In genomic region chr20:37511605-37512275, GRCh38 we compare ENCODE assay signal across 20 cellular contexts. TPM values are rescaled to one million over a fixed set of nuclear protein-coding genes. Genes with fewer than 3 reads are reported as not detected.
DNase-seq lines count a peak whose midpoint lies in the region; ATAC-seq, FAIRE-seq and TF ChIP-seq lines count a peak whose summit lies in the region.
"Had no signal": no experiment of that assay in that cellular context is flagged by ENCODE, and none has a peak within 500 bp of the region (broad histone marks: within the 10 kb centered on the region; RNA-seq: fewer than 3 reads in every experiment).

No MANE protein-coding gene starts in this region.

- no peak overlapping the region for H3K4me2 ChIP-seq in Karpas-422 (ENCODE audit: low read depth, low read length, poor library complexity, severe bottlenecking)

- no peaks in the 10 kb centered on the region for H3K27me3 ChIP-seq in CD8-positive, alpha-beta T cell (ENCODE audit: insufficient read depth, low read length)
- no peaks in the 10 kb centered on the region for H3K27me3 ChIP-seq in Karpas-422 (ENCODE audit: low read length)

- H3K4me3 ChIP-seq in CD8-positive, alpha-beta T cell (ENCODE audit: low read depth, low read length): no peak overlapping the region
- H3K4me3 ChIP-seq in astrocyte of the spinal cord (ENCODE audit: low read depth, low read length) (no peak overlapping the region), Karpas-422 (ENCODE audit: low read length) (no peak overlapping the region)
- H3K4me3 ChIP-seq: HAP-1, mucosa of descending colon had no signal

- intact Hi-C loops in CD8-positive, alpha-beta T cell (cut with DNase I, micrococcal nuclease): no loop called here

- CTCF ChIA-PET in CD8-positive, alpha-beta T cell (lab: Charles Lee): no interaction called here

- POLR2A ChIA-PET in CD8-positive, alpha-beta T cell (lab: Charles Lee): interaction anchor here (1.1 kb wide), 1 partner anchor 10 kb away, joined by 4 read pairs; no protein-coding TSS in a partner anchor

- no peaks in the 10 kb centered on the region for H3K4me1 ChIP-seq in CD8-positive, alpha-beta T cell (ENCODE audit: insufficient read depth, low read length)
- peaks cover 28% of the 10 kb centered on the region for H3K4me1 ChIP-seq in Karpas-422 (ENCODE audit: low read length)
- H3K4me1 ChIP-seq: HAP-1 had no signal

- no peak for ATAC-seq in CD8-positive, alpha-beta T cell
- ATAC-seq in GM19397 (IDR thresholded peaks at IDR 0.05; ENCODE audit: unreplicated experiment) (no peak), GM18870 (IDR thresholded peaks at IDR 0.05; ENCODE audit: unreplicated experiment) (no peak), HG02588 (IDR thresholded peaks at IDR 0.05; ENCODE audit: unreplicated experiment) (no peak)
- ATAC-seq: mucosa of descending colon had no signal

- in situ Hi-C loops in astrocyte of the spinal cord (cut with HindIII; ENCODE audit: low sequenced_read_pairs): no loop called here

- peak overlapping the region; percentile 45 for H3K27ac Mint-ChIP-seq in CD8-positive, alpha-beta T cell

- H3K9me3 ChIP-seq in CD8-positive, alpha-beta T cell (ENCODE audit: low read length): no peaks in the 10 kb centered on the region
- H3K9me3 ChIP-seq in Karpas-422 (ENCODE audit: low read length): no peaks in the 10 kb centered on the region
- H3K9me3 ChIP-seq: HAP-1, mucosa of descending colon had no signal

- peaks cover 20% of the 10 kb centered on the region for H3K4me1 Mint-ChIP-seq in CD8-positive, alpha-beta T cell (ENCODE audit: low read depth)

- H3K36me3 ChIP-seq in CD8-positive, alpha-beta T cell (ENCODE audit: insufficient read depth, low read length): peaks cover 16% of the 10 kb centered on the region
- H3K36me3 ChIP-seq in Karpas-422 (ENCODE audit: insufficient read depth, low read length): peaks cover 12% of the 10 kb centered on the region; the same call in 1 of the 2 replicates

- no peak overlapping the region for H2AFZ ChIP-seq in Karpas-422 (ENCODE audit: low read length)

- FAIRE-seq in HTR-8/SVneo (lab: Jason Lieb, UNC): peak; percentile 71
- FAIRE-seq: colon, GM18507 had no signal

- TF ChIP-seq CTCF in CD8-positive, alpha-beta T cell (IDR thresholded peaks at IDR 0.05): no peak
- TF ChIP-seq CTCF in astrocyte of the spinal cord (IDR thresholded peaks at IDR 0.05; ENCODE audit: low read depth, low read length): no peak

- H3K9me3 Mint-ChIP-seq in CD8-positive, alpha-beta T cell: no peaks in the 10 kb centered on the region
- H3K9me3 Mint-ChIP-seq: immature natural killer cell had no signal

- H3K9ac ChIP-seq in Karpas-422 (ENCODE audit: low read length): no peak overlapping the region

- peaks cover 10% of the 10 kb centered on the region for H3K79me2 ChIP-seq in Karpas-422 (ENCODE audit: low read length)

- H3K9me2 ChIP-seq in Karpas-422 (replicated peaks; ENCODE audit: insufficient read depth, low read length): no peaks in the 10 kb centered on the region

- 0 out of 2 replicates have a peak, but pooled peaks cover 9% of the 10 kb centered on the region for H4K20me1 ChIP-seq in Karpas-422 (ENCODE audit: insufficient read depth, low read depth, low read length)

- H3K4me3 Mint-ChIP-seq in CD8-positive, alpha-beta T cell: no peak overlapping the region
- H3K4me3 Mint-ChIP-seq: immature natural killer cell had no signal

- H3K27me3 Mint-ChIP-seq in CD8-positive, alpha-beta T cell (ENCODE audit: low read depth): no peaks in the 10 kb centered on the region

- no peak overlapping the region for H3K27ac ChIP-seq in CD8-positive, alpha-beta T cell (ENCODE audit: low read depth, low read length)
- H3K27ac ChIP-seq in Karpas-422 (ENCODE audit: low read length): no peak overlapping the region

- H3K36me3 Mint-ChIP-seq in CD8-positive, alpha-beta T cell: peaks cover 54% of the 10 kb centered on the region

- no peak for DNase-seq in CD8-positive, alpha-beta T cell
- no peak for DNase-seq in HTR-8/SVneo (ENCODE audit: insufficient read length, low spot score)
- DNase-seq in astrocyte of the spinal cord (ENCODE audit: low read depth, low spot score): peak; percentile 54
- DNase-seq in kidney tubule cell (ENCODE audit: low spot score): peak; percentile 43
- no peak for DNase-seq in Karpas-422
- DNase-seq: activated naive CD4-positive, alpha-beta T cell treated with anti-CD3 and anti-CD28 coated beads, Interleukin-2, amount 50 U/mL, for 16 hours; foreskin melanocyte; GDM1; immature natural killer cell; mucosa of descending colon; NCI-H1417 treated with DMSO at 0.1 percent for 48 hours; stimulated activated CD4-positive, alpha-beta T cell treated with anti-CD3 and anti-CD28 coated beads, Interleukin-4, amount 100 ng/mL, for 24 hours; stimulated activated naive CD4-positive, alpha-beta T cell treated with Interleukin-2 at 50 U/mL for 16 hours had no signal

RNA-seq across cellular contexts. Expression of gene NNAT, which starts 9.3 kb away (rescaled TPM):
- total RNA-seq in CD8-positive, alpha-beta T cell: not detected
- total RNA-seq in Karpas-422 (2014; rRNA removed; shearing (Covaris generic); ENCODE audit: low replicate concordance): not detected in 2 replicates
- total RNA-seq: pulmonary artery endothelial cell had no signal

RNA-seq across cellular contexts. Expression of gene BLCAP, which starts 15.9 kb away (rescaled TPM):
- total RNA-seq in CD8-positive, alpha-beta T cell: 10 to 100 TPM; 60.1 to 60.6 TPM
- 119 TPM in 2 replicates for total RNA-seq in Karpas-422 (2014; rRNA removed; shearing (Covaris generic); ENCODE audit: low replicate concordance)

Comparison
In these comparisons a context has a peak if more than half of its experiments do, and no peak if none do; other contexts are left out.
1. DNase-seq: peak in astrocyte of the spinal cord (single experiment) and kidney tubule cell (single experiment); none in CD8-positive, alpha-beta T cell (0 of 7), HTR-8/SVneo (single experiment) and Karpas-422 (single experiment).